Comparison of ENCODE assay signal across 19 cellular contexts in genomic region chr3:189805375-189806067, GRCh38.
DNase-seq lines count a peak whose midpoint lies in the region; ATAC-seq, FAIRE-seq and TF ChIP-seq lines count a peak whose summit lies in the region.
"Had no signal": no experiment of that assay in that cellular context is flagged by ENCODE, and none has a peak within 500 bp of the region (broad histone marks: within the 10 kb centered on the region; RNA-seq: fewer than 3 reads in every experiment).

No MANE protein-coding gene starts in this region.

- H3K9ac ChIP-seq in colonic mucosa (ENCODE audit: low read depth in 2 of 2, low read length in 2 of 2) (no peak overlapping the region), neuronal stem cell (ENCODE audit: low read depth, low read length, poor library complexity) (no peak overlapping the region)
- H3K9ac ChIP-seq: GM23248 had no signal

- H2BK15ac ChIP-seq in neuronal stem cell (ENCODE audit: low read length), result no peak overlapping the region

- 68 to 82% (median 78%) methylated on average over 4 of the region's 4 CpGs for WGBS in psoas muscle, 3 donors
- no CpG with 5 or more reads among the region's 4 CpGs for WGBS in neuronal stem cell (ENCODE audit: extremely low coverage in 2 of 2, insufficient read length in 2 of 2, insufficient replicate concordance in 1 of 2), 2 donors

- no peak overlapping the region for H4K8ac ChIP-seq in neuronal stem cell (ENCODE audit: low read depth, low read length)

- no peak overlapping the region for H3K18ac ChIP-seq in neuronal stem cell (ENCODE audit: low read length)

- CTCF ChIA-PET in HEK293T (lab: Yijun Ruan, JAX), result no interaction called here

- H3K4me3 ChIP-seq in psoas muscle (no peak overlapping the region), colonic mucosa (no peak overlapping the region), neuronal stem cell (ENCODE audit: low read length in 2 of 2) (no peak overlapping the region), left lung (no peak overlapping the region)
- H3K4me3 ChIP-seq: GM23248, Peyer's patch had no signal

- H2AK5ac ChIP-seq in neuronal stem cell (ENCODE audit: low read depth, low read length), result no peak overlapping the region

- H2BK12ac ChIP-seq in neuronal stem cell (ENCODE audit: low read length), result no peak overlapping the region

- no peaks in the 10 kb centered on the region for H3K79me1 ChIP-seq in neuronal stem cell (ENCODE audit: low read depth, low read length)

- H3K4me2 ChIP-seq in neuronal stem cell (ENCODE audit: insufficient read depth, low read length, poor library complexity, severe bottlenecking), result no peak overlapping the region

- H2AFZ ChIP-seq in neuronal stem cell (ENCODE audit: low read length), result no peak overlapping the region
- H2AFZ ChIP-seq: GM23248 had no signal

- H3K9me3 ChIP-seq in psoas muscle (no peaks in the 10 kb centered on the region), colonic mucosa (no peaks in the 10 kb centered on the region), neuronal stem cell (replicated peaks in 1 of 2; ENCODE audit: control insufficient read depth in 2 of 2, insufficient read depth in 1 of 2, low read depth in 1 of 2, low read length in 2 of 2) (no peaks in the 10 kb centered on the region), left lung (no peaks in the 10 kb centered on the region)
- H3K9me3 ChIP-seq: BE2C, Peyer's patch had no signal

- peaks cover 0 to 31% of the 10 kb centered on the region in 2 donors for H3K36me3 ChIP-seq in psoas muscle (ENCODE audit: insufficient read depth in 1 of 2, low read depth in 1 of 2)
- H3K36me3 ChIP-seq in colonic mucosa, result no peaks in the 10 kb centered on the region
- no peaks in the 10 kb centered on the region for H3K36me3 ChIP-seq in neuronal stem cell (replicated peaks in 1 of 2; ENCODE audit: control insufficient read depth in 2 of 2, insufficient read depth in 2 of 2, low read length in 2 of 2)
- H3K36me3 ChIP-seq in left lung, result no peaks in the 10 kb centered on the region
- H3K36me3 ChIP-seq: BE2C, Peyer's patch had no signal

- no peak overlapping the region for H4K91ac ChIP-seq in neuronal stem cell (ENCODE audit: low read depth, low read length, poor library complexity)

- DNase-seq in GM12891 (ENCODE audit: insufficient read length, low spot score), result no peak
- DNase-seq in NCI-H69 (lab: John Stamatoyannopoulos, UW), result peak; percentile 54
- DNase-seq in psoas muscle, result no peak
- DNase-seq in colonic mucosa, result no peak
- no peak for DNase-seq in neuronal stem cell (ENCODE audit: low spot score)
- DNase-seq in left lung, result no peak
- DNase-seq in HEK293T (ENCODE audit: extremely low spot score), result no peak
- DNase-seq: BE2C; CD4-positive, alpha-beta memory T cell; DMS79 treated with DMSO at 0.1 percent for 48 hours; GDM1; GM23248; NCI-H1436 treated with DMSO at 0.1 percent for 48 hours; NCI-H2107; NCI-H774; Peyer's patch; SHP77 treated with DMSO at 0.1 percent for 48 hours had no signal

- no peak for TF ChIP-seq POLR2A in GM12891 (IDR thresholded peaks at IDR 0.05; ENCODE audit: low read depth, low read length)

- no peak overlapping the region for H2BK120ac ChIP-seq in neuronal stem cell (ENCODE audit: low read depth, low read length)

- H3K14ac ChIP-seq in neuronal stem cell (ENCODE audit: low read length), result no peak overlapping the region

- no peak overlapping the region for H3K23ac ChIP-seq in neuronal stem cell (ENCODE audit: low read depth, low read length, poor library complexity)

- no peak for TF ChIP-seq CTCF in psoas muscle (IDR thresholded peaks at IDR 0.05)
- no peak for TF ChIP-seq CTCF in colonic mucosa (IDR thresholded peaks at IDR 0.05)
- TF ChIP-seq CTCF in left lung (IDR thresholded peaks at IDR 0.05), result no peak

- intact Hi-C loops in psoas muscle (cut with DNase I), result loop anchor here in 1 of 2 donors (10.0 kb wide), 1 partner anchor 91 kb away; no protein-coding TSS in a partner anchor
- intact Hi-C loops in colonic mucosa (cut with DNase I), result no loop called here
- intact Hi-C loops in left lung (cut with DNase I), result no loop called here

- no peak overlapping the region for H2BK5ac ChIP-seq in neuronal stem cell (ENCODE audit: low read length)

- FAIRE-seq in GM12891 (lab: Jason Lieb, UNC), result peak; percentile 20
- FAIRE-seq: D721Med had no signal

- H3K27me3 ChIP-seq in psoas muscle (ENCODE audit: insufficient read depth in 3 of 3, low read length in 2 of 3), result no peaks in the 10 kb centered on the region
- no peaks in the 10 kb centered on the region for H3K27me3 ChIP-seq in colonic mucosa
- H3K27me3 ChIP-seq in neuronal stem cell (ENCODE audit: control insufficient read depth in 3 of 3, insufficient read depth in 3 of 3, low read depth in 1 of 3, low read length in 3 of 3), result peaks cover 7 to 75% (median 42%) of the 10 kb centered on the region in 3 experiments
- H3K27me3 ChIP-seq in left lung, result no peaks in the 10 kb centered on the region
- H3K27me3 ChIP-seq: BE2C, Peyer's patch had no signal

- H3K27ac ChIP-seq in psoas muscle, result peak overlapping the region; percentile 64
- H3K27ac ChIP-seq in colonic mucosa, result no peak overlapping the region
- no peak overlapping the region for H3K27ac ChIP-seq in neuronal stem cell (replicated peaks; ENCODE audit: low read length)
- H3K27ac ChIP-seq in left lung, result no peak overlapping the region
- H3K27ac ChIP-seq: GM23248, Peyer's patch had no signal

- ATAC-seq in esophagus mucosa (peak; percentile 41), psoas muscle (peak in 3 of 4 donors; percentile 10 to 38 (median 18)), left lung (no peak)

- no peak overlapping the region for H3K4ac ChIP-seq in neuronal stem cell (ENCODE audit: low read length)

- H3K4me1 ChIP-seq in psoas muscle (peaks cover 37% of the 10 kb centered on the region), colonic mucosa (no peaks in the 10 kb centered on the region), neuronal stem cell (ENCODE audit: control insufficient read depth in 2 of 2, insufficient read depth in 1 of 2, low read depth in 1 of 2, low read length in 2 of 2) (peaks cover 7 to 8% of the 10 kb centered on the region in 2 donors), left lung (no peaks in the 10 kb centered on the region)
- H3K4me1 ChIP-seq: BE2C, Peyer's patch had no signal

- POLR2A ChIA-PET in HEK293T (lab: Yijun Ruan, JAX), result no interaction called here

TF ChIP-seq in GM12891, 5 proteins besides CTCF, POLR2A, EP300 and RAD21:
- TF ChIP-seq PAX5 (IDR thresholded peaks at IDR 0.05; ENCODE audit: insufficient read depth, low read length, severe bottlenecking) (no peak), POLR2AphosphoS5 (IDR thresholded peaks at IDR 0.05; ENCODE audit: low read depth, low read length) (no peak), POU2F2 (IDR thresholded peaks at IDR 0.05; ENCODE audit: low read depth, low read length) (no peak), SPI1 (IDR thresholded peaks at IDR 0.05; ENCODE audit: low read depth, low read length) (no peak)

TF ChIP-seq in HEK293T, 16 proteins besides CTCF, POLR2A, EP300 and RAD21:
- no peak for TF ChIP-seq FOXK2 (IDR thresholded peaks at IDR 0.05)
- TF ChIP-seq TARDBP (IDR thresholded peaks at IDR 0.05), result no peak
- no peak for TF ChIP-seq ZNF384 (IDR thresholded peaks at IDR 0.05)
- no peak for TF ChIP-seq FOXA1 (IDR thresholded peaks at IDR 0.05)
- TF ChIP-seq LEF1 (IDR thresholded peaks at IDR 0.05; ENCODE audit: borderline replicate concordance), result no peak
- TF ChIP-seq ELF4 (IDR thresholded peaks at IDR 0.05), result no peak
- no peak for TF ChIP-seq HDGF (IDR thresholded peaks at IDR 0.05; ENCODE audit: borderline replicate concordance)
- TF ChIP-seq L3MBTL2 (conservative IDR thresholded peaks at IDR 0.05), result no peak
- no peak for TF ChIP-seq BHLHE40 (IDR thresholded peaks at IDR 0.05; ENCODE audit: borderline replicate concordance)
- TF ChIP-seq FOXM1 (IDR thresholded peaks at IDR 0.05; ENCODE audit: borderline replicate concordance), result no peak
- TF ChIP-seq NFRKB (IDR thresholded peaks at IDR 0.05), result no peak
- TF ChIP-seq SP1 (IDR thresholded peaks at IDR 0.05), result no peak
